30 cellular contexts compared by ENCODE assay signal in the genomic region with DNA sequence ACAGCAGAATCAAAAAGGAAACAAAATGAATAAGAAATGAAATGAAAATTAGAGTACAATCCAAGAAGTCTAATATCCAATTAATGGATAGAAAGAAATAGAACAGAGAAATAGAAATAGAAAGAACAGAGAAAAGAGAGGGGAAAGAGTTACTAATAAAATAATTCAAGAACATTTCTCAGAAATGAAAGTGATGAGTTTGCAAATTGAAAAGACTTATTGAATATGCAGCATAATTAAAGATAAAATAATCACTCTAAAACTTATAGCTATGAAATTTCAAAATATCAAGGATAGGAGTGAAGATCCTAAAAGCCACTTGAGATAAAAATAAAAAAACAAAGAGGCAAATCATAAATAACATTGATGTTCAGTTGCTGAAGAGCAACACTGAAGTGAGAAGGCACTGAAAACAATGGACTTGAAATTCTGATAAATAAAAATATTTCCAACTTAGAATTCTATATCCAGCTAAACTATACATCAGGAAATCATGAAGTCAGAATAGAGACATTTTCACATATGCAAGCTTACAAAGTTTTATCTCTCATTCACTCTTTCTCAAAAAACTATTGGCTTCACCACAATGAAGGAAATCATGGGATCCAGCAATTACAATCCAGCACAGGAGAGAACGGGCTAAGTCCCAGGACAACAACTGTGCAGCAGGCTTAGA.
"Had no signal": no experiment of that assay in that cellular context is flagged by ENCODE, and none has a peak within 500 bp of the region (broad histone marks: within the 10 kb centered on the region; RNA-seq: fewer than 3 reads in every experiment).

No MANE protein-coding gene starts in this region.

- H3K4me3 ChIP-seq: ascending aorta, breast epithelium, cardiac muscle cell, colonic mucosa, esophagus squamous epithelium, gastroesophageal sphincter, heart right ventricle had no signal

- H3K4me1 ChIP-seq: ascending aorta, breast epithelium, colonic mucosa, esophagus squamous epithelium, gastroesophageal sphincter, heart right ventricle had no signal

- FAIRE-seq: endometrium, endothelial cell of umbilical vein had no signal

- H3K36me3 ChIP-seq: ascending aorta, breast epithelium, cardiac muscle cell, colonic mucosa, esophagus squamous epithelium, gastroesophageal sphincter, heart right ventricle had no signal

- H3K27me3 ChIP-seq: ascending aorta, breast epithelium, cardiac muscle cell, colonic mucosa, esophagus squamous epithelium, gastroesophageal sphincter, heart right ventricle had no signal

- H3K27ac ChIP-seq: ascending aorta, breast epithelium, cardiac muscle cell, colonic mucosa, epithelial cell of prostate, esophagus squamous epithelium, gastroesophageal sphincter, heart right ventricle had no signal

- DNase-seq: activated CD4-positive, alpha-beta memory T cell treated with anti-CD3 and anti-CD28 coated beads for 36 hours; activated CD4-positive, alpha-beta T cell treated with anti-CD3 and anti-CD28 coated beads for 36 hours; activated CD4-positive, alpha-beta T cell treated with anti-CD3 and anti-CD28 coated beads, Interleukin-2, amount 10 ng/mL, durations not matched to agents 24 days and 14 days; activated CD4-positive, CD25-positive, alpha-beta regulatory T cell; activated CD4-positive, CD25-positive, alpha-beta regulatory T cell treated with anti-CD3 and anti-CD28 coated beads, Interleukin-2, amount 50 U/mL, for 72 hours; activated CD8-positive, alpha-beta memory T cell treated with anti-CD3 and anti-CD28 coated beads, Interleukin-2, amount 10 ng/mL, durations not matched to agents 7 days and 5 days; activated CD8-positive, alpha-beta memory T cell treated with anti-CD3 and anti-CD28 coated beads, Interleukin-2, amount 50 U/mL, for 4 hours; activated CD8-positive, alpha-beta T cell treated with anti-CD3 and anti-CD28 coated beads, Interleukin-2, amount 10 ng/mL, durations not matched to agents 7 days and 5 days; activated gamma-delta T cell; activated naive CD4-positive, alpha-beta T cell; activated naive CD4-positive, alpha-beta T cell treated with anti-CD3 and anti-CD28 coated beads, Interleukin-2, amount 10 ng/mL, durations not matched to agents 7 days and 5 days; activated naive CD8-positive, alpha-beta T cell treated with anti-CD3 and anti-CD28 coated beads, Interleukin-2, amount 10 ng/mL, durations not matched to agents 7 days and 5 days; activated T-cell treated with anti-CD3 and anti-CD28 coated beads, Interleukin-2, amount 50 U/mL, for 1 hour; activated T-cell treated with anti-CD3 and anti-CD28 coated beads, Interleukin-2, amount 50 U/mL, for 72 hours; central memory CD4-positive, alpha-beta T cell; cerebellar nuclear complex; colonic mucosa; effector CD8-positive, alpha-beta T cell; esophagus squamous epithelium; foreskin melanocyte; heart right ventricle; T-helper 2 cell had no signal

- ATAC-seq: activated CD4-positive, alpha-beta T cell treated with anti-CD3 and anti-CD28 coated beads for 36 hours; activated CD8-positive, alpha-beta memory T cell treated with anti-CD3 and anti-CD28 coated beads, Interleukin-2, amount 10 ng/mL, durations not matched to agents 7 days and 5 days; activated CD8-positive, alpha-beta T cell treated with anti-CD3 and anti-CD28 coated beads, Interleukin-2, amount 10 ng/mL, durations not matched to agents 7 days and 5 days; activated naive CD4-positive, alpha-beta T cell treated with anti-CD3 and anti-CD28 coated beads, Interleukin-2, amount 50 U/mL, for 72 hours; activated T-cell treated with anti-CD3 and anti-CD28 coated beads, Interleukin-2, amount 50 U/mL, for 72 hours; gastroesophageal sphincter; heart right ventricle had no signal
